1 cellular context compared by ENCODE assay signal in genomic region chr10:128059266-128059850, GRCh38.
TF ChIP-seq lines count a peak whose summit lies in the region.

No MANE protein-coding gene starts in this region.

TF ChIP-seq in HepG2, 621 proteins besides CTCF, POLR2A, EP300 and RAD21 (continued from another document):
- no peak for TF ChIP-seq LRRFIP1 (CRISPR knock-in tag; conservative IDR thresholded peaks at IDR 0.05)
- no peak for TF ChIP-seq ZBTB14 (CRISPR knock-in tag; IDR thresholded peaks at IDR 0.05)
- no peak for TF ChIP-seq ZNF816 (CRISPR knock-in tag; IDR thresholded peaks at IDR 0.05; ENCODE audit: borderline replicate concordance)
- TF ChIP-seq TRAFD1 (CRISPR knock-in tag; IDR thresholded peaks at IDR 0.05; ENCODE audit: borderline replicate concordance), result no peak
- TF ChIP-seq GMEB2 (CRISPR knock-in tag; IDR thresholded peaks at IDR 0.05; ENCODE audit: low read depth), result no peak
- no peak for TF ChIP-seq ZNF7 (CRISPR knock-in tag; IDR thresholded peaks at IDR 0.05)
- no peak for TF ChIP-seq CBX1 (IDR thresholded peaks at IDR 0.05; ENCODE audit: low read depth)
- no peak for TF ChIP-seq NFIC (IDR thresholded peaks at IDR 0.05; ENCODE audit: low read length)
- no peak for TF ChIP-seq ZNF10 (CRISPR knock-in tag; IDR thresholded peaks at IDR 0.05; ENCODE audit: borderline replicate concordance, low read depth)
- TF ChIP-seq NR2F1 (CRISPR knock-in tag; IDR thresholded peaks at IDR 0.05), result no peak
- TF ChIP-seq RARG (CRISPR knock-in tag; IDR thresholded peaks at IDR 0.05; ENCODE audit: low read depth), result no peak
- TF ChIP-seq ZBTB8A (CRISPR knock-in tag; IDR thresholded peaks at IDR 0.05; ENCODE audit: borderline replicate concordance, low read depth), result no peak
- TF ChIP-seq ZXDC (CRISPR knock-in tag; IDR thresholded peaks at IDR 0.05), result no peak
- TF ChIP-seq GTF3A (CRISPR knock-in tag; conservative IDR thresholded peaks at IDR 0.05), result no peak
- no peak for TF ChIP-seq GLMP (CRISPR knock-in tag; IDR thresholded peaks at IDR 0.05; ENCODE audit: borderline replicate concordance)
